In genomic region chr1:92768915-92769314, GRCh38 we compare ENCODE assay signal across 9 cellular contexts.
"Had no signal": no experiment of that assay in that cellular context is flagged by ENCODE, and none has a peak within 500 bp of the region (broad histone marks: within the 10 kb centered on the region; RNA-seq: fewer than 3 reads in every experiment).

No MANE protein-coding gene starts in this region.

- FAIRE-seq: H1, H54, HTR-8/SVneo, K562 had no signal

- H3K4me3 ChIP-seq: GM23338, K562 had no signal

- DNase-seq: H9, HCEC 1CT, IMR-90, KG1 had no signal

- ATAC-seq: GM23338, K562 had no signal
